26 cellular contexts compared by ENCODE assay signal in the genomic region with DNA sequence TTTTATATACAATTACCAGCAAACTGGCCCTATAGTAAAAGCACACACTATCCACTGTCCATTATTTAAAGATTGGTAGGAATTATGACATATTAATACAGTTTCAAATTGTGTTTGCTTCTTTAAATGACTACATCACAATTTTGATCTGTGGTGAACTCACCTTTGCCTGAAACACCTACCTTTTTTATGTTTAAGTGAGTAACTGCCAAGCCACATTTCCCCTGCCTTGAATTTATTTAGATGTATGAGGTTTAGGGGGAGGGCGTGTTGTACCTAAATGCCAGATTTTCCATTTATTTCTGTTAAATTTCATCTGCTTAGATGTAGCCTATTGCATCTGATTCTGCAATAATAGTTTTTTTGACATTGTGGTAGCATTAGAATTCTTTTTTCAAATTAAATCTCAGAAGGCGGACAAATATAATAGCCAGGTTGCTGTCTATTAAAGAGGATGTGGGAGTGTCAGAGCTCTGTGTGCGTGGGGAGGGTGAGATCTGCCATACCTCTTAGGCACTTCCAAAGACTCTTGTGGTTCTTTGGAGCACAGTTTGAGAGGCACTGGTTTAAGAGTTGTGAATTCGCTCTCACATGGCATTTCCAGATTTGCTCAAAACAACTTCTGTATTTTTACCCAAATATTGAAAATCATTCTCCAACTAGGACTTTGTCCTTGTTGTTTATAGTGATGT. TPM values are rescaled to one million over a fixed set of nuclear protein-coding genes. Genes with fewer than 3 reads are reported as not detected.
DNase-seq lines count a peak whose midpoint lies in the region; ATAC-seq and TF ChIP-seq lines count a peak whose summit lies in the region.
"Had no signal": no experiment of that assay in that cellular context is flagged by ENCODE, and none has a peak within 500 bp of the region (broad histone marks: within the 10 kb centered on the region; RNA-seq: fewer than 3 reads in every experiment).

No MANE protein-coding gene starts in this region.

- no peak for TF ChIP-seq EP300 in esophagus muscularis mucosa (IDR thresholded peaks at IDR 0.05)

- no peaks in the 10 kb centered on the region for H3K27me3 Mint-ChIP-seq in activated naive CD8-positive, alpha-beta T cell treated with anti-CD3 and anti-CD28 coated beads for 36 hours
- no peaks in the 10 kb centered on the region for H3K27me3 Mint-ChIP-seq in natural killer cell (ENCODE audit: low read depth in 2 of 2)

- no peak for TF ChIP-seq POLR2A in esophagus muscularis mucosa (IDR thresholded peaks at IDR 0.05; ENCODE audit: low read depth)
- no peak for TF ChIP-seq POLR2A in spleen (IDR thresholded peaks at IDR 0.05)

- H3K4me1 ChIP-seq in esophagus muscularis mucosa = no peaks in the 10 kb centered on the region
- H3K4me1 ChIP-seq in spleen = peaks cover 0 to 53% (median 23%) of the 10 kb centered on the region in 6 donors
- H3K4me1 ChIP-seq: Caco-2 had no signal

- intact Hi-C loops in natural killer cell (cut with micrococcal nuclease) (no loop called here), esophagus muscularis mucosa (cut with DNase I) (no loop called here), spleen (cut with DNase I; ENCODE audit: low total_unique reads) (loop anchor here (10.0 kb wide), 1 partner anchor 276 kb away; no protein-coding TSS in a partner anchor)

- TF ChIP-seq CTCF in natural killer cell (IDR thresholded peaks at IDR 0.05) (no peak), esophagus muscularis mucosa (IDR thresholded peaks at IDR 0.05) (no peak), spleen (IDR thresholded peaks at IDR 0.05 in 8 of 11, conservative IDR thresholded peaks at IDR 0.05 in 3 of 11) (no peak)

- H3K4me3 ChIP-seq in H7 (ENCODE audit: insufficient read depth, low read depth, low read length) = no peak overlapping the region
- H3K4me3 ChIP-seq in esophagus muscularis mucosa = no peak overlapping the region
- no peak overlapping the region for H3K4me3 ChIP-seq in spleen

- peak; percentile 61 to 66 for ATAC-seq in activated naive CD4-positive, alpha-beta T cell treated with anti-CD3 and anti-CD28 coated beads, Interleukin-2, amount 50 U/mL, for 72 hours
- ATAC-seq in natural killer cell = peak in 1 of 3 donors; percentile 12
- ATAC-seq: HepG2, left ventricle myocardium superior had no signal

- H3K27ac ChIP-seq in esophagus muscularis mucosa (replicated peaks in 1 of 4) (no peak overlapping the region), spleen (no peak overlapping the region)
- H3K27ac ChIP-seq: brain microvascular endothelial cell, epithelial cell of prostate, VCaP had no signal

- H3K9me3 Mint-ChIP-seq in activated naive CD4-positive, alpha-beta T cell treated with anti-CD3 and anti-CD28 coated beads, Interleukin-2, amount 50 U/mL, for 72 hours = peaks cover 0 to 4% of the 10 kb centered on the region in 2 donors
- H3K9me3 Mint-ChIP-seq in activated naive CD8-positive, alpha-beta T cell treated with anti-CD3 and anti-CD28 coated beads for 36 hours = peaks cover 9% of the 10 kb centered on the region
- no peaks in the 10 kb centered on the region for H3K9me3 Mint-ChIP-seq in natural killer cell

- H3K27me3 ChIP-seq in H7 (ENCODE audit: control insufficient read depth, insufficient read depth, low read length) (no peaks in the 10 kb centered on the region), esophagus muscularis mucosa (no peaks in the 10 kb centered on the region), spleen (replicated peaks in 1 of 7) (no peaks in the 10 kb centered on the region)
- H3K27me3 ChIP-seq: BE2C, brain microvascular endothelial cell had no signal

- peak overlapping the region in 1 of 2 donors; percentile 45 for H3K27ac Mint-ChIP-seq in activated naive CD4-positive, alpha-beta T cell treated with anti-CD3 and anti-CD28 coated beads, Interleukin-2, amount 50 U/mL, for 72 hours
- H3K27ac Mint-ChIP-seq in activated naive CD8-positive, alpha-beta T cell treated with anti-CD3 and anti-CD28 coated beads for 36 hours = peak overlapping the region; percentile 79
- peak overlapping the region; percentile 76 to 88 for H3K27ac Mint-ChIP-seq in natural killer cell
- H3K27ac Mint-ChIP-seq: activated T-helper 2 cell treated with anti-CD3 and anti-CD28 coated beads, Interferon-gamma antibody, Interleukin-2, Interleukin-4, amounts not matched to agents 10 μg/mL and 5 μg/mL and 100 μg/mL, durations not matched to agents 14 hours and 24 hours and 36 hours; T-helper 2 cell treated with Interferon-gamma antibody and Interleukin-4, amounts not matched to agents 5 μg/mL and 100 μg/mL, for 36 hours; type B pancreatic cell had no signal

- DNase-seq in activated naive CD4-positive, alpha-beta T cell treated with anti-CD3 and anti-CD28 coated beads, Interleukin-2, amount 50 U/mL, for 72 hours (ENCODE audit: low spot score in 2 of 2) = no peak
- no peak for DNase-seq in activated naive CD4-positive, alpha-beta T cell treated with Interleukin-2 at 50 U/mL for 16 hours
- no peak for DNase-seq in activated naive CD8-positive, alpha-beta T cell treated with anti-CD3 and anti-CD28 coated beads for 36 hours
- DNase-seq in natural killer cell = no peak
- no peak for DNase-seq in H7
- DNase-seq in DMS79 (lab: John Stamatoyannopoulos, UW) = no peak
- DNase-seq in esophagus muscularis mucosa (ENCODE audit: extremely low spot score) = no peak
- DNase-seq in spleen = no peak
- DNase-seq: ACHN; activated CD4-positive, alpha-beta T cell treated with anti-CD3 and anti-CD28 coated beads for 48 hours; BE2C; brain microvascular endothelial cell; Caco-2; left ventricle myocardium superior; MV-4-11; NCI-H1436 treated with DMSO at 0.1 percent for 48 hours; NCI-H446 treated with DMSO at 0.1 percent for 48 hours; stimulated activated CD8-positive, alpha-beta memory T cell treated with anti-CD3 and anti-CD28 coated beads, Interleukin-4, amount 100 ng/mL, for 48 hours; substantia nigra had no signal

- H3K36me3 ChIP-seq in H7 (replicated peaks; ENCODE audit: control insufficient read depth, insufficient read depth, low read length) = no peaks in the 10 kb centered on the region
- no peaks in the 10 kb centered on the region for H3K36me3 ChIP-seq in esophagus muscularis mucosa
- H3K36me3 ChIP-seq in spleen = peaks cover 0 to 100% (median 72%) of the 10 kb centered on the region in 6 donors
- H3K36me3 ChIP-seq: BE2C, brain microvascular endothelial cell had no signal

- peak overlapping the region; percentile 66 for H3K4me3 Mint-ChIP-seq in activated naive CD8-positive, alpha-beta T cell treated with anti-CD3 and anti-CD28 coated beads for 36 hours
- peak overlapping the region; percentile 72 for H3K4me3 Mint-ChIP-seq in natural killer cell

- peaks cover 49 to 64% of the 10 kb centered on the region in 2 donors for H3K36me3 Mint-ChIP-seq in activated naive CD4-positive, alpha-beta T cell treated with anti-CD3 and anti-CD28 coated beads, Interleukin-2, amount 50 U/mL, for 72 hours
- peaks cover 91% of the 10 kb centered on the region for H3K36me3 Mint-ChIP-seq in activated naive CD8-positive, alpha-beta T cell treated with anti-CD3 and anti-CD28 coated beads for 36 hours
- peaks cover 66% of the 10 kb centered on the region for H3K36me3 Mint-ChIP-seq in natural killer cell

- H3K9me3 ChIP-seq in esophagus muscularis mucosa (no peaks in the 10 kb centered on the region), spleen (no peaks in the 10 kb centered on the region)
- H3K9me3 ChIP-seq: BE2C, Caco-2 had no signal

- peaks cover 50% of the 10 kb centered on the region for H3K4me1 Mint-ChIP-seq in activated naive CD8-positive, alpha-beta T cell treated with anti-CD3 and anti-CD28 coated beads for 36 hours
- H3K4me1 Mint-ChIP-seq in natural killer cell = peaks cover 61 to 70% of the 10 kb centered on the region in 2 donors

- 89% methylated on average over 4 of the region's 4 CpGs for WGBS in esophagus muscularis mucosa
- 86 to 97% (median 91%) methylated on average over 4 of the region's 4 CpGs for WGBS in spleen, 5 donors

RNA-seq across cellular contexts. Expression of gene PIK3CG, which starts 13.8 kb away (rescaled TPM):
- total RNA-seq in activated naive CD4-positive, alpha-beta T cell treated with anti-CD3 and anti-CD28 coated beads, Interleukin-2, amount 50 U/mL, for 72 hours = 10 to 100 TPM in 1 of 2 donors, 1 to 10 TPM in 1; 7.2 to 17.3 TPM
- 10 to 100 TPM; 26.3 to 28.8 TPM for total RNA-seq in activated naive CD8-positive, alpha-beta T cell treated with anti-CD3 and anti-CD28 coated beads for 36 hours
- 10 to 100 TPM; 64.9 to 83.3 (median 78.2) TPM for total RNA-seq in natural killer cell
- total RNA-seq in H7 (2014; rRNA removed; shearing (Covaris generic)) = 0.03 TPM in 1 of 2 replicates, not detected in the other
- 1 to 10 TPM; 1.8 to 3.8 (median 2.7) TPM for total RNA-seq in esophagus muscularis mucosa
- 10 to 100 TPM; 31.8 to 54.8 (median 38.6) TPM for total RNA-seq in spleen
- polyA plus RNA-seq in spleen = 1 to 10 TPM; 1.3 to 2.7 (median 2.6) TPM
- total RNA-seq: Caco-2, HepG2 had no signal
- polyA plus RNA-seq: HepG2, keratinocyte had no signal
